ENCODE assay signal across 9 cellular contexts in the genomic region with DNA sequence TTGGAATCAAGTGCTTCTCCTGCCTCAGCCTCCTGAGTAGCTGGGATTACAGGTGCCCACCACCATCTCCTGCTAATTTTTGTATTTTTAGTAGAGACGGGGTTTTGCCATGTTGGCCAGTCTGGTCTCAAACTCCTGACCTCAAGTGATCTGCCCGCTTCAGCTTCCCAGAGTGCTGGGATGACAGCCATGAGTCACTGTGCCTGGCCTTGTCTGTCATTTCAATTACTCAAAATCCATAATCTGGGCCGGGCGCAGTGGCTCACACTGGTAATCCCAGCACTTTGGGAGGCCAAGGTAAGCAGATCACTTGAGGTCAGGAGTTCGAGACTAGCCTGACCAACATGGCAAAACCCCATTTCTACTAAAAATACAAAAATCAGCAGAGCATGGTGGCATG. TPM values are rescaled to one million over a fixed set of nuclear protein-coding genes. Genes with fewer than 3 reads are reported as not detected.
"Had no signal": no experiment of that assay in that cellular context is flagged by ENCODE, and none has a peak within 500 bp of the region (broad histone marks: within the 10 kb centered on the region; RNA-seq: fewer than 3 reads in every experiment).

No MANE protein-coding gene starts in this region.

RNA-seq across cellular contexts. Expression of gene MUC4, which starts 6.1 kb away (rescaled TPM):
- total RNA-seq: heart right ventricle, left ventricle myocardium superior, lung microvascular endothelial cell, neural crest cell, SK-MEL-5, smooth muscle cell, suprapubic skin, tibial nerve had no signal
- polyA plus RNA-seq: smooth muscle cell, urinary bladder had no signal
